In the genomic region with DNA sequence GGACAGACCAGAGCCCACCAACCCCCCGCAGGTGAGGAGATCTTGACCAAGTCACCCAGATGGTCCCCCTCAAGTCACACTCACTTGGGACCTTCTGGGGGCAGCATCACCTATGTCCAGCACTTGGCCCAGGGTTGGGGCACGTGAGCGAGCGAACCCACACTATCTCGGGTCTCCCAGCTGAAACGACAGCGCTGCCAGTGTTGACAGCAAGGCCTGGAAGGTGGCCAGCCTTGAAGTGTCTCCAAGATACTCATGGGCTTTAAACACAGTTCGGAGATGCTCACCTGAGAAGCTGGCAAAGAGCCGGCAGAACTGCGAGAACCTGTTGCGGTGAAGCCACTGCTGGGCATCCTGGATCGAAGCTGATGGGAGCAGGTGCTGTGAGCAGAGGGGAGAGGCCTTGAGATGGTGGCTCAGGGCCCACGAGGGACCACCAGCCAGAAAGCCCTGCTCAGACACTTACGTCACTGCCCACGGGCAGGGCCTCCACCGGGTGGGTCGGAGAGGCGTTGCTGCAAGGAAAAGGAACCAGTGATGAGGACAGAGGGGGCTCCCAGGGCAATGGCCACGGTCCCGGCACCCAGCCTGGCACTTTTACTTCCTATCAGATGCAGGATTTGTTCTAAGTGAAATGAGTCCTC, we compare ENCODE assay signal across 22 cellular contexts. TPM values are rescaled to one million over a fixed set of nuclear protein-coding genes. Genes with fewer than 3 reads are reported as not detected.
"Had no signal": no experiment of that assay in that cellular context is flagged by ENCODE, and none has a peak within 500 bp of the region (broad histone marks: within the 10 kb centered on the region; RNA-seq: fewer than 3 reads in every experiment).

No MANE protein-coding gene starts in this region.

- DNase-seq: activated CD4-positive, alpha-beta memory T cell treated with anti-CD3 and anti-CD28 coated beads, Interleukin-2, amount 10 ng/mL, durations not matched to agents 7 days and 5 days; activated CD4-positive, alpha-beta T cell treated with anti-CD3 and anti-CD28 coated beads for 1 hour; activated CD4-positive, alpha-beta T cell treated with anti-CD3 and anti-CD28 coated beads, Interleukin-2, amount 10 ng/mL, durations not matched to agents 7 days and 5 days; activated CD8-positive, alpha-beta memory T cell treated with anti-CD3 and anti-CD28 coated beads, Interleukin-2, amount 50 U/mL, for 48 hours; activated naive CD8-positive, alpha-beta T cell treated with anti-CD3 and anti-CD28 coated beads, Interleukin-2, amount 50 U/mL, for 24 hours; activated T-cell treated with anti-CD3 and anti-CD28 coated beads, Interleukin-2, amount 50 U/mL, for 24 hours; amygdala; central memory CD4-positive, alpha-beta T cell; foreskin fibroblast; head of caudate nucleus; kidney glomerular epithelial cell; naive B cell; occipital lobe; stimulated activated CD4-positive, alpha-beta T cell treated with anti-CD3 and anti-CD28 coated beads, Interleukin-12 subunit alpha, Interleukin-12 subunit beta, amount 100 ng/mL, for 4 hours; stimulated activated CD4-positive, alpha-beta T cell treated with anti-CD3 and anti-CD28 coated beads, Interleukin-4, amount 100 ng/mL, for 1 hour; stimulated activated naive CD8-positive, alpha-beta T cell treated with anti-CD3 and anti-CD28 coated beads, Interleukin-15, Interleukin-2, amounts not matched to agents 100 U/mL and 50 U/mL, for 24 hours; T-helper 2 cell; testis had no signal

- ATAC-seq: activated naive CD8-positive, alpha-beta T cell treated with anti-CD3 and anti-CD28 coated beads, Interleukin-2, amount 50 U/mL, for 24 hours; left lobe of liver; right lobe of liver; stimulated activated naive CD8-positive, alpha-beta T cell treated with anti-CD3 and anti-CD28 coated beads, Interleukin-15, Interleukin-2, amounts not matched to agents 100 U/mL and 50 U/mL, for 24 hours had no signal

- H3K4me3 ChIP-seq: right lobe of liver, testis, vagina had no signal

- H3K27me3 ChIP-seq: right lobe of liver, testis, vagina had no signal

- H3K4me1 ChIP-seq: right lobe of liver, testis, vagina had no signal

- H3K36me3 ChIP-seq: right lobe of liver, vagina had no signal

- H3K9me3 ChIP-seq: right lobe of liver, testis, vagina had no signal

- H3K27ac ChIP-seq: right lobe of liver, testis, vagina had no signal

RNA-seq across cellular contexts. Expression of a gene that starts 47.5 kb away (rescaled TPM):
- total RNA-seq: neural crest cell had no signal
